In genomic region chr6:3748208-3748701, GRCh38 we compare ENCODE assay signal across 9 cellular contexts. TPM values are rescaled to one million over a fixed set of nuclear protein-coding genes. Genes with fewer than 3 reads are reported as not detected.
DNase-seq lines count a peak whose midpoint lies in the region; ATAC-seq and TF ChIP-seq lines count a peak whose summit lies in the region.
"Had no signal": no experiment of that assay in that cellular context is flagged by ENCODE, and none has a peak within 500 bp of the region (broad histone marks: within the 10 kb centered on the region; RNA-seq: fewer than 3 reads in every experiment).

No MANE protein-coding gene starts in this region.

- ATAC-seq in Panc1, result peak; percentile 55

- H3K4me1 Mint-ChIP-seq in Caco-2 (ENCODE audit: low read depth, unreplicated experiment), result peaks cover 15% of the 10 kb centered on the region
- peaks cover under 1 to 14% (median 5%) of the 10 kb centered on the region in 3 donors for H3K4me1 Mint-ChIP-seq in CD8-positive, alpha-beta memory T cell

- H3K36me3 Mint-ChIP-seq in Caco-2 (ENCODE audit: insufficient read depth, unreplicated experiment), result peaks cover 19% of the 10 kb centered on the region
- peaks cover 0 to 2% (median 0%) of the 10 kb centered on the region in 3 donors for H3K36me3 Mint-ChIP-seq in CD8-positive, alpha-beta memory T cell

- H3K4me1 ChIP-seq in Caco-2 (peaks cover 13% of the 10 kb centered on the region), HEK293 (ENCODE audit: control insufficient read depth, insufficient read depth, low read length) (peaks cover 3% of the 10 kb centered on the region; the same call in 1 of the 2 replicates), Panc1 (ENCODE audit: control insufficient read depth, insufficient read depth, low read length) (peaks cover 56% of the 10 kb centered on the region), smooth muscle cell (ENCODE audit: low read depth) (peaks cover 9% of the 10 kb centered on the region)
- H3K4me1 ChIP-seq in CD8-positive, alpha-beta memory T cell (ENCODE audit: insufficient read depth, low read length), result peaks cover 5% of the 10 kb centered on the region

- no peaks in the 10 kb centered on the region for H3K9me3 Mint-ChIP-seq in Caco-2 (ENCODE audit: unreplicated experiment)
- H3K9me3 Mint-ChIP-seq in CD8-positive, alpha-beta memory T cell, result no peaks in the 10 kb centered on the region

- H3K9ac ChIP-seq in smooth muscle cell (ENCODE audit: low read depth), result peak overlapping the region; percentile 40

- peak overlapping the region; percentile 97 for H3K4me2 ChIP-seq in smooth muscle cell

- intact Hi-C loops in Caco-2 (cut with micrococcal nuclease; ENCODE audit: unreplicated experiment) (no loop called here), Panc1 (cut with micrococcal nuclease; ENCODE audit: unreplicated experiment) (loop anchor here (5.0 kb wide), 1 partner anchor 79 kb away; no protein-coding TSS in a partner anchor)

- H3K27me3 ChIP-seq in Caco-2 (replicated peaks; ENCODE audit: control insufficient read depth, insufficient read depth, low read length), result no peaks in the 10 kb centered on the region
- no peaks in the 10 kb centered on the region for H3K27me3 ChIP-seq in Panc1 (ENCODE audit: control insufficient read depth, insufficient read depth, low read length)
- no peaks in the 10 kb centered on the region for H3K27me3 ChIP-seq in smooth muscle cell (ENCODE audit: low read depth)
- H3K27me3 ChIP-seq in CD8-positive, alpha-beta memory T cell (ENCODE audit: insufficient read depth, low read length, poor library complexity, severe bottlenecking), result peaks cover 21% of the 10 kb centered on the region
- H3K27me3 ChIP-seq: ovary had no signal

- POLR2A ChIA-PET in Caco-2 (lab: Charles Lee), result no interaction called here
- POLR2A ChIA-PET in HEK293 (lab: Yijun Ruan, JAX), result interaction anchor here (1.1 to 2.5 kb wide), 6 partner anchors 49 to 274 kb away, joined by 3 to 20 read pairs (median 6); partner anchors contain the start of gene FAM50B
- POLR2A ChIA-PET in Panc1 (lab: Charles Lee), result interaction anchor here (0.7 kb wide), 1 partner anchor 90 kb away, joined by 7 read pairs; no protein-coding TSS in a partner anchor
- POLR2A ChIA-PET in CD8-positive, alpha-beta memory T cell (lab: Charles Lee), result no interaction called here

- peak; percentile 40 to 51 for TF ChIP-seq CTCF in Caco-2 (IDR thresholded peaks at IDR 0.05; ENCODE audit: insufficient read depth in 1 of 2, low read depth in 1 of 2, low read length in 1 of 2, severe bottlenecking in 1 of 2, unreplicated experiment in 1 of 2)
- peak; percentile 76 for TF ChIP-seq CTCF in HEK293 (tag by site-specific recombination; IDR thresholded peaks at IDR 0.05)
- TF ChIP-seq CTCF in Panc1 (IDR thresholded peaks at IDR 0.05), result peak; percentile 92
- TF ChIP-seq CTCF in astrocyte of the spinal cord (IDR thresholded peaks at IDR 0.05; ENCODE audit: low read depth, low read length), result peak; percentile 80
- peak; percentile 71 for TF ChIP-seq CTCF in smooth muscle cell (IDR thresholded peaks at IDR 0.05; ENCODE audit: borderline replicate concordance, insufficient read depth, poor library complexity, severe bottlenecking)

- no peaks in the 10 kb centered on the region for H3K27me3 Mint-ChIP-seq in Caco-2 (ENCODE audit: insufficient read depth, unreplicated experiment)
- peaks cover 18 to 37% of the 10 kb centered on the region in 2 donors for H3K27me3 Mint-ChIP-seq in CD8-positive, alpha-beta memory T cell

- H3K27ac ChIP-seq in HEK293 (ENCODE audit: extremely low read depth, low read depth, low read length) (no peak overlapping the region), Panc1 (ENCODE audit: low read length) (peak overlapping the region; percentile 75), smooth muscle cell (ENCODE audit: low read depth) (peak overlapping the region; percentile 96)
- H3K27ac ChIP-seq in CD8-positive, alpha-beta memory T cell (ENCODE audit: low read depth, low read length), result no peak overlapping the region
- H3K27ac ChIP-seq: ovary had no signal

- CTCF ChIA-PET in Caco-2 (lab: Charles Lee) (interaction anchor here (1.6 to 2.8 kb wide), 3 partner anchors 185 to 273 kb away, joined by 4 to 14 read pairs (median 7); a partner anchor contains a TSS), HEK293 (lab: Yijun Ruan, JAX) (interaction anchor here (0.6 to 3.4 kb wide), 35 partner anchors 11 to 613 kb away, joined by 3 to 53 read pairs (median 5); partner anchors contain the start of gene FAM50B), Panc1 (lab: Charles Lee) (interaction anchor here (0.5 to 1.6 kb wide), 5 partner anchors 136 to 290 kb away, joined by 3 to 12 read pairs (median 4); no protein-coding TSS in a partner anchor)
- CTCF ChIA-PET in CD8-positive, alpha-beta memory T cell (lab: Charles Lee), result interaction anchor here (0.9 to 3.7 kb wide), 6 partner anchors 16 to 408 kb away, joined by 3 to 13 read pairs (median 5); a partner anchor contains a TSS

- WGBS in smooth muscle cell (ENCODE audit: low lambda C conversion rate), result 32% methylated on average over 10 of the region's 10 CpGs

- H3F3A ChIP-seq in smooth muscle cell (ENCODE audit: low read depth), result peaks cover 16% of the 10 kb centered on the region

- BruUV-seq in Caco-2 (replicated peaks; lab: Mats Ljungman, UMichigan) (no TSS peak), Panc1 (replicated peaks; lab: Mats Ljungman, UMichigan) (no TSS peak)

- peak overlapping the region; percentile 54 for H3K27ac Mint-ChIP-seq in Caco-2 (ENCODE audit: unreplicated experiment)
- no peak overlapping the region for H3K27ac Mint-ChIP-seq in CD8-positive, alpha-beta memory T cell

- H3K9me3 ChIP-seq in Caco-2 (no peaks in the 10 kb centered on the region), HEK293 (ENCODE audit: control insufficient read depth, insufficient read depth, low read depth, low read length) (no peaks in the 10 kb centered on the region), Panc1 (ENCODE audit: control insufficient read depth, insufficient read depth, low read depth, low read length) (no peaks in the 10 kb centered on the region), smooth muscle cell (replicated peaks; ENCODE audit: low read depth) (no peaks in the 10 kb centered on the region)
- H3K9me3 ChIP-seq in CD8-positive, alpha-beta memory T cell (ENCODE audit: low read length), result no peaks in the 10 kb centered on the region
- H3K9me3 ChIP-seq: ovary had no signal

- H2AFZ ChIP-seq in smooth muscle cell (ENCODE audit: low read depth), result no peak overlapping the region

- H4K20me1 ChIP-seq in smooth muscle cell (ENCODE audit: low read depth), result peaks cover 72% of the 10 kb centered on the region

- DNase-seq in Caco-2, result peak; percentile 59 to 64
- peak; percentile 79 for DNase-seq in Panc1 (ENCODE audit: low read depth, low spot score)
- DNase-seq in astrocyte of the spinal cord (ENCODE audit: low read depth, low spot score), result peak; percentile 77
- peak in 28 of 51 donors; percentile 14 to 65 (median 31) for DNase-seq in hypothalamus (lab: John Stamatoyannopoulos, UW)
- DNase-seq in smooth muscle cell (lab: John Stamatoyannopoulos, UW; ENCODE audit: unreplicated experiment), result peak; percentile 33
- DNase-seq in effector CD8-positive, alpha-beta T cell (lab: John Stamatoyannopoulos, UW), result no peak
- DNase-seq in CD8-positive, alpha-beta memory T cell, result no peak

- H3K36me3 ChIP-seq in Caco-2 (ENCODE audit: control insufficient read depth, insufficient read depth, low read length) (no peaks in the 10 kb centered on the region; the same call in none of the 2 replicates), HEK293 (ENCODE audit: control insufficient read depth in 2 of 2, insufficient read depth in 1 of 2, low read length in 2 of 2) (peaks cover 0 to 6% of the 10 kb centered on the region in 2 experiments; a peak in 1 of 3 replicates), Panc1 (ENCODE audit: control insufficient read depth, insufficient read depth, low read length) (no peaks in the 10 kb centered on the region), smooth muscle cell (ENCODE audit: low read depth) (no peaks in the 10 kb centered on the region)
- H3K36me3 ChIP-seq in CD8-positive, alpha-beta memory T cell (ENCODE audit: insufficient read depth, low read length), result no peaks in the 10 kb centered on the region
- H3K36me3 ChIP-seq: ovary had no signal

- H3K79me2 ChIP-seq in smooth muscle cell (ENCODE audit: low read depth), result peaks cover 80% of the 10 kb centered on the region

- H3K4me3 ChIP-seq in Caco-2 (ENCODE audit: low read depth, low read length) (no peak overlapping the region), HEK293 (ENCODE audit: low read depth, low read length) (no peak overlapping the region), Panc1 (ENCODE audit: low read depth in 2 of 2, low read length in 2 of 2) (peak overlapping the region; percentile 62 to 66; a peak in 3 of 4 replicates), astrocyte of the spinal cord (ENCODE audit: low read depth, low read length) (peak overlapping the region; percentile 76), smooth muscle cell (peak overlapping the region; percentile 93)
- H3K4me3 ChIP-seq in CD8-positive, alpha-beta memory T cell (ENCODE audit: low read length), result no peak overlapping the region
- H3K4me3 ChIP-seq: ovary had no signal

- in situ Hi-C loops in Panc1 (cut with HindIII; ENCODE audit: low pct_unique_long_range_greater_than_20kb, low sequenced_read_pairs), result no loop called here
- in situ Hi-C loops in astrocyte of the spinal cord (cut with HindIII; ENCODE audit: low sequenced_read_pairs), result no loop called here

- peak overlapping the region; percentile 43 for H3K4me3 Mint-ChIP-seq in Caco-2 (ENCODE audit: unreplicated experiment)
- peak overlapping the region in 2 of 7 donors; percentile 5 to 32 for H3K4me3 Mint-ChIP-seq in CD8-positive, alpha-beta memory T cell

TF ChIP-seq in HEK293, 187 proteins besides CTCF, POLR2A, EP300 and RAD21 (continues in another document):
- no peak for TF ChIP-seq ZNF660 (tag by site-specific recombination; IDR thresholded peaks at IDR 0.05)
- peak; percentile 57 for TF ChIP-seq ZNF600 (tag by site-specific recombination; IDR thresholded peaks at IDR 0.05)
- TF ChIP-seq ZNF2 (tag by site-specific recombination; IDR thresholded peaks at IDR 0.05), result no peak
- no peak for TF ChIP-seq ZNF621 (tag by site-specific recombination; IDR thresholded peaks at IDR 0.05)
- TF ChIP-seq SETDB1 (IDR thresholded peaks at IDR 0.05; ENCODE audit: insufficient read length, low read length), result no peak
- peak; percentile 57 for TF ChIP-seq ZNF654 (tag by site-specific recombination; IDR thresholded peaks at IDR 0.05; ENCODE audit: low read depth)
- no peak for TF ChIP-seq ZNF423 (tag by site-specific recombination; IDR thresholded peaks at IDR 0.05)
- no peak for TF ChIP-seq ZFHX2 (tag by site-specific recombination; conservative IDR thresholded peaks at IDR 0.05)
- TF ChIP-seq ZNF155 (tag by site-specific recombination; IDR thresholded peaks at IDR 0.05), result no peak
- peak; percentile 11; the same call in 1 of the 2 replicates for TF ChIP-seq IKZF3 (tag by site-specific recombination; IDR thresholded peaks at IDR 0.05)

RNA-seq across cellular contexts. Expression of gene PXDC1, which starts 3.3 kb away (rescaled TPM):
- total RNA-seq in Caco-2 (2022) (36.9 and 42.9 TPM in 2 replicates), Panc1 (2021; ENCODE audit: unreplicated experiment) (36.2 TPM), smooth muscle cell (44.0 and 49.1 TPM in 2 replicates)
- 29.3 TPM for polyA plus RNA-seq in Panc1 (2012; ENCODE audit: insufficient read length)
- polyA plus RNA-seq in smooth muscle cell, result 72.7 and 78.6 TPM in 2 replicates
- under 1 TPM; 0.15 to 0.24 TPM for total RNA-seq in CD8-positive, alpha-beta memory T cell
- not detected for polyA plus RNA-seq in CD8-positive, alpha-beta memory T cell

Comparison
In these comparisons a context has a peak if more than half of its experiments do, and no peak if none do; other contexts are left out.
1. DNase-seq: peak in Caco-2 (2 of 2), Panc1 (single experiment), astrocyte of the spinal cord (single experiment), hypothalamus (28 of 51) and smooth muscle cell (single experiment); none in effector CD8-positive, alpha-beta T cell (single experiment) and CD8-positive, alpha-beta memory T cell (0 of 5).
2. H3K4me3 ChIP-seq: peak in Panc1 (2 of 2), astrocyte of the spinal cord (single experiment) and smooth muscle cell (single experiment); none in Caco-2 (single experiment), HEK293 (single experiment) and CD8-positive, alpha-beta memory T cell (single experiment).
3. H3K27ac ChIP-seq: peak in Panc1 (single experiment) and smooth muscle cell (single experiment); none in HEK293 (single experiment) and CD8-positive, alpha-beta memory T cell (single experiment).
4. RNA of gene PXDC1, which starts 3.3 kb away (total RNA-seq): 44.0 to 49.1 TPM in smooth muscle cell, 36.9 to 42.9 TPM in Caco-2 and 36.2 TPM in Panc1 (single experiment); 0.15 to 0.24 TPM in CD8-positive, alpha-beta memory T cell; every median in the first group is over 10 times any median in the second.
5. POLR2A ChIA-PET loops: an anchor here in HEK293 (1.1 to 2.5 kb wide) and Panc1 (0.7 kb wide); none called in Caco-2 and CD8-positive, alpha-beta memory T cell.
6. Peak in every context shown above with its lines, with median percentiles within 50 percentile points of each other: CTCF ChIP-seq.